Comparison of ENCODE assay signal across 8 cellular contexts in genomic region chr2:203782262-203782976, GRCh38.
A peak's percentile ranks its signal among the peaks of the same experiment; 100 is the strongest.
DNase-seq lines count a peak whose midpoint lies in the region; ATAC-seq and TF ChIP-seq lines count a peak whose summit lies in the region.
"Had no signal": no experiment of that assay in that cellular context is flagged by ENCODE, and none has a peak within 500 bp of the region (broad histone marks: within the 10 kb centered on the region; RNA-seq: fewer than 3 reads in every experiment).

No MANE protein-coding gene starts in this region.

- ATAC-seq in HG02884 (IDR thresholded peaks at IDR 0.05; ENCODE audit: unreplicated experiment) = peak; percentile 63
- ATAC-seq in esophagus mucosa = peak; percentile 76
- peak; percentile 71 to 86 for ATAC-seq in natural killer cell treated with Interleukin-12 subunit alpha and Interleukin-12 subunit beta and Interleukin-15 and Interleukin-18, amount 100 ng/mL, for 72 hours

- peaks cover 0 to 3% of the 10 kb centered on the region in 2 donors for H3K27me3 Mint-ChIP-seq in natural killer cell treated with Interleukin-12 subunit alpha and Interleukin-12 subunit beta and Interleukin-15 and Interleukin-18, amount 100 ng/mL, for 72 hours

- H3K4me3 Mint-ChIP-seq in natural killer cell treated with Interleukin-12 subunit alpha and Interleukin-12 subunit beta and Interleukin-15 and Interleukin-18, amount 100 ng/mL, for 72 hours = no peak overlapping the region

- DNase-seq in NCI-H82 treated with DMSO at 0.1 percent for 48 hours (lab: John Stamatoyannopoulos, UW; ENCODE audit: unreplicated experiment) (peak; percentile 18), substantia nigra (lab: John Stamatoyannopoulos, UW) (peak in 26 of 49 donors; percentile 1 to 43 (median 8))
- peak; percentile 39 for DNase-seq in activated CD8-positive, alpha-beta memory T cell treated with anti-CD3 and anti-CD28 coated beads, Interleukin-2, amount 50 U/mL, for 24 hours (ENCODE audit: extremely low read depth)
- DNase-seq in natural killer cell treated with Interleukin-12 subunit alpha and Interleukin-12 subunit beta and Interleukin-15 and Interleukin-18, amount 100 ng/mL, for 72 hours (ENCODE audit: low spot score) = no peak

- peaks cover 20 to 26% of the 10 kb centered on the region in 2 donors for H3K4me1 Mint-ChIP-seq in natural killer cell treated with Interleukin-12 subunit alpha and Interleukin-12 subunit beta and Interleukin-15 and Interleukin-18, amount 100 ng/mL, for 72 hours (ENCODE audit: low read depth in 2 of 2)

- H3K9me3 Mint-ChIP-seq in natural killer cell treated with Interleukin-12 subunit alpha and Interleukin-12 subunit beta and Interleukin-15 and Interleukin-18, amount 100 ng/mL, for 72 hours = no peaks in the 10 kb centered on the region

- peak overlapping the region in 1 of 2 donors; percentile 6 for H3K27ac Mint-ChIP-seq in natural killer cell treated with Interleukin-12 subunit alpha and Interleukin-12 subunit beta and Interleukin-15 and Interleukin-18, amount 100 ng/mL, for 72 hours

- no peaks in the 10 kb centered on the region for H3K36me3 Mint-ChIP-seq in natural killer cell treated with Interleukin-12 subunit alpha and Interleukin-12 subunit beta and Interleukin-15 and Interleukin-18, amount 100 ng/mL, for 72 hours

- H3K27ac ChIP-seq in substantia nigra (ENCODE audit: low read depth, low read length, poor library complexity, severe bottlenecking) = no peak overlapping the region
- H3K27ac ChIP-seq: neutrophil had no signal

- TF ChIP-seq CTCF in GM12801 (IDR thresholded peaks at IDR 0.05; ENCODE audit: extremely low read depth, insufficient read length) = peak; percentile 33
